1 cellular context compared by ENCODE assay signal in the genomic region with DNA sequence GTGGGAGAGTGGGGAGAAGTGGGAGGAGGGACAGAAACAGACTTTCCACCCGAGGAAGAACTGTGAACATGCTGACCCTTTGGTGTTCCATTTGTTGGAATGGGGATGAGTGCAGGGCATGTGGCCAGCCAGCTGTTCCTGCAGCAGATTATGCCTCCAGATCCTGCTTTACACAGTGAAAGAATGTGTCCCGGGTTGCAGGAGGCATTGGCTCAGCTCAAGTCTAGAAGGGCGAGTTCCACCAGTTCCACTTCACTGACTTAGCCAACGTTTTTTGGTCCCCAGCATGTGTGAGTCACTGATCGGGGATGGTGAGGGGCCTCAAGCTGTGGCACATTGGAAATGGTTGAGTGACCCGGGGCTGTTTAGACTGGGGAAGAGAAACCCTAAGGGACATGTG.
A peak's percentile ranks its signal among the peaks of the same experiment; 100 is the strongest.
TF ChIP-seq lines count a peak whose summit lies in the region.

No MANE protein-coding gene starts in this region.

TF ChIP-seq in GM12878, 131 proteins besides CTCF, POLR2A, EP300 and RAD21 (continued from another document):
- TF ChIP-seq BRCA1 (IDR thresholded peaks at IDR 0.05; ENCODE audit: low read depth, low read length), result no peak
- TF ChIP-seq MTA3 (IDR thresholded peaks at IDR 0.05; ENCODE audit: borderline replicate concordance, low read length), result no peak
- TF ChIP-seq, protein P1, sequence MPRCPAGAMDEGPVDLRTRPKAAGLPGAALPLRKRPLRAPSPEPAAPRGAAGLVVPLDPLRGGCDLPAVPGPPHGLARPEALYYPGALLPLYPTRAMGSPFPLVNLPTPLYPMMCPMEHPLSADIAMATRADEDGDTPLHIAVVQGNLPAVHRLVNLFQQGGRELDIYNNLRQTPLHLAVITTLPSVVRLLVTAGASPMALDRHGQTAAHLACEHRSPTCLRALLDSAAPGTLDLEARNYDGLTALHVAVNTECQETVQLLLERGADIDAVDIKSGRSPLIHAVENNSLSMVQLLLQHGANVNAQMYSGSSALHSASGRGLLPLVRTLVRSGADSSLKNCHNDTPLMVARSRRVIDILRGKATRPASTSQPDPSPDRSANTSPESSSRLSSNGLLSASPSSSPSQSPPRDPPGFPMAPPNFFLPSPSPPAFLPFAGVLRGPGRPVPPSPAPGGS (IDR thresholded peaks at IDR 0.05; ENCODE audit: borderline replicate concordance, insufficient read depth, low read depth, low read length, poor library complexity, severe bottlenecking), result no peak
- no peak for TF ChIP-seq JUNB (IDR thresholded peaks at IDR 0.05)
- TF ChIP-seq, protein P2, sequence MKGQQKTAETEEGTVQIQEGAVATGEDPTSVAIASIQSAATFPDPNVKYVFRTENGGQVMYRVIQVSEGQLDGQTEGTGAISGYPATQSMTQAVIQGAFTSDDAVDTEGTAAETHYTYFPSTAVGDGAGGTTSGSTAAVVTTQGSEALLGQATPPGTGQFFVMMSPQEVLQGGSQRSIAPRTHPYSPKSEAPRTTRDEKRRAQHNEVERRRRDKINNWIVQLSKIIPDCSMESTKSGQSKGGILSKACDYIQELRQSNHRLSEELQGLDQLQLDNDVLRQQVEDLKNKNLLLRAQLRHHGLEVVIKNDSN (IDR thresholded peaks at IDR 0.05; ENCODE audit: borderline replicate concordance, extremely low read length, insufficient read depth, low read depth, low read length), result no peak
- no peak for TF ChIP-seq EGR1 (IDR thresholded peaks at IDR 0.05; ENCODE audit: borderline replicate concordance in 1 of 2, low read depth in 2 of 2, low read length in 2 of 2)
- TF ChIP-seq, protein P3, sequence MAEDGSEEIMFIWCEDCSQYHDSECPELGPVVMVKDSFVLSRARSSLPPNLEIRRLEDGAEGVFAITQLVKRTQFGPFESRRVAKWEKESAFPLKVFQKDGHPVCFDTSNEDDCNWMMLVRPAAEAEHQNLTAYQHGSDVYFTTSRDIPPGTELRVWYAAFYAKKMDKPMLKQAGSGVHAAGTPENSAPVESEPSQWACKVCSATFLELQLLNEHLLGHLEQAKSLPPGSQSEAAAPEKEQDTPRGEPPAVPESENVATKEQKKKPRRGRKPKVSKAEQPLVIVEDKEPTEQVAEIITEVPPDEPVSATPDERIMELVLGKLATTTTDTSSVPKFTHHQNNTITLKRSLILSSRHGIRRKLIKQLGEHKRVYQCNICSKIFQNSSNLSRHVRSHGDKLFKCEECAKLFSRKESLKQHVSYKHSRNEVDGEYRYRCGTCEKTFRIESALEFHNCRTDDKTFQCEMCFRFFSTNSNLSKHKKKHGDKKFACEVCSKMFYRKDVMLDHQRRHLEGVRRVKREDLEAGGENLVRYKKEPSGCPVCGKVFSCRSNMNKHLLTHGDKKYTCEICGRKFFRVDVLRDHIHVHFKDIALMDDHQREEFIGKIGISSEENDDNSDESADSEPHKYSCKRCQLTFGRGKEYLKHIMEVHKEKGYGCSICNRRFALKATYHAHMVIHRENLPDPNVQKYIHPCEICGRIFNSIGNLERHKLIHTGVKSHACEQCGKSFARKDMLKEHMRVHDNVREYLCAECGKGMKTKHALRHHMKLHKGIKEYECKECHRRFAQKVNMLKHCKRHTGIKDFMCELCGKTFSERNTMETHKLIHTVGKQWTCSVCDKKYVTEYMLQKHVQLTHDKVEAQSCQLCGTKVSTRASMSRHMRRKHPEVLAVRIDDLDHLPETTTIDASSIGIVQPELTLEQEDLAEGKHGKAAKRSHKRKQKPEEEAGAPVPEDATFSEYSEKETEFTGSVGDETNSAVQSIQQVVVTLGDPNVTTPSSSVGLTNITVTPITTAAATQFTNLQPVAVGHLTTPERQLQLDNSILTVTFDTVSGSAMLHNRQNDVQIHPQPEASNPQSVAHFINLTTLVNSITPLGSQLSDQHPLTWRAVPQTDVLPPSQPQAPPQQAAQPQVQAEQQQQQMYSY (CRISPR knock-in tag; IDR thresholded peaks at IDR 0.05), result no peak
- no peak for TF ChIP-seq SUZ12 (IDR thresholded peaks at IDR 0.05; ENCODE audit: unreplicated experiment)
- no peak for TF ChIP-seq NFIC (IDR thresholded peaks at IDR 0.05; ENCODE audit: low read depth, low read length)
- no peak for TF ChIP-seq SIN3A (IDR thresholded peaks at IDR 0.05; ENCODE audit: low read depth, low read length)
- TF ChIP-seq POLR2AphosphoS5 (IDR thresholded peaks at IDR 0.05; ENCODE audit: low read length), result no peak
- TF ChIP-seq PAX5 (IDR thresholded peaks at IDR 0.05; ENCODE audit: borderline replicate concordance, low read depth, low read length), result peak; percentile 68; the same call in 1 of the 2 replicates
- no peak for TF ChIP-seq CHD2 (IDR thresholded peaks at IDR 0.05; ENCODE audit: borderline replicate concordance, low read depth, low read length)
- TF ChIP-seq, protein P4, sequence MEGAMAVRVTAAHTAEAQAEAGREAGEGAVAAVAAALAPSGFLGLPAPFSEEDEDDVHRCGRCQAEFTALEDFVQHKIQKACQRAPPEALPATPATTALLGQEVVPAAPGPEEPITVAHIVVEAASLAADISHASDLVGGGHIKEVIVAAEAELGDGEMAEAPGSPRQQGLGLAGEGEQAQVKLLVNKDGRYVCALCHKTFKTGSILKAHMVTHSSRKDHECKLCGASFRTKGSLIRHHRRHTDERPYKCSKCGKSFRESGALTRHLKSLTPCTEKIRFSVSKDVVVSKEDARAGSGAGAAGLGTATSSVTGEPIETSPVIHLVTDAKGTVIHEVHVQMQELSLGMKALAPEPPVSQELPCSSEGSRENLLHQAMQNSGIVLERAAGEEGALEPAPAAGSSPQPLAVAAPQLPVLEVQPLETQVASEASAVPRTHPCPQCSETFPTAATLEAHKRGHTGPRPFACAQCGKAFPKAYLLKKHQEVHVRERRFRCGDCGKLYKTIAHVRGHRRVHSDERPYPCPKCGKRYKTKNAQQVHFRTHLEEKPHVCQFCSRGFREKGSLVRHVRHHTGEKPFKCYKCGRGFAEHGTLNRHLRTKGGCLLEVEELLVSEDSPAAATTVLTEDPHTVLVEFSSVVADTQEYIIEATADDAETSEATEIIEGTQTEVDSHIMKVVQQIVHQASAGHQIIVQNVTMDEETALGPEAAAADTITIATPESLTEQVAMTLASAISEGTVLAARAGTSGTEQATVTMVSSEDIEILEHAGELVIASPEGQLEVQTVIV (IDR thresholded peaks at IDR 0.05; ENCODE audit: borderline replicate concordance, partially characterized antibody), result no peak
- TF ChIP-seq SREBF1 (IDR thresholded peaks at IDR 0.05; ENCODE audit: low read length), result no peak
- TF ChIP-seq ZNF384 (IDR thresholded peaks at IDR 0.05; ENCODE audit: borderline replicate concordance, low read depth, low read length), result no peak
- no peak for TF ChIP-seq PML (IDR thresholded peaks at IDR 0.05; ENCODE audit: low read length)
- TF ChIP-seq CBX5 (IDR thresholded peaks at IDR 0.05; ENCODE audit: low read depth), result no peak
- no peak for TF ChIP-seq NR2F1 (conservative IDR thresholded peaks at IDR 0.05)
